Comparison of ENCODE assay signal across 20 cellular contexts in genomic region chr11:15839061-15839460, GRCh38.
"Had no signal": no experiment of that assay in that cellular context is flagged by ENCODE, and none has a peak within 500 bp of the region (broad histone marks: within the 10 kb centered on the region; RNA-seq: fewer than 3 reads in every experiment).

No MANE protein-coding gene starts in this region.

- H3K4me1 ChIP-seq: upper lobe of right lung, vagina had no signal

- H3K4me3 ChIP-seq: coronary artery, gastroesophageal sphincter, left ventricle myocardium inferior, lung, mucosa of descending colon, right atrium auricular region, sigmoid colon, tibial nerve, upper lobe of right lung, vagina had no signal

- DNase-seq: effector CD4-positive, alpha-beta T cell; endodermal cell; glutamatergic neuron; immature natural killer cell; left ventricle myocardium inferior; mucosa of descending colon; naive thymus-derived CD8-positive, alpha-beta T cell; posterior cingulate gyrus; sigmoid colon; small intestine; stimulated activated CD4-positive, alpha-beta T cell treated with anti-CD3 and anti-CD28 coated beads, Interleukin-4, amount 100 ng/mL, for 1 hour; stimulated activated CD8-positive, alpha-beta memory T cell treated with anti-CD3 and anti-CD28 coated beads, Interleukin-4, amount 100 ng/mL, for 48 hours; upper lobe of right lung had no signal

- H3K27me3 ChIP-seq: gastroesophageal sphincter, right atrium auricular region, tibial nerve, upper lobe of right lung, vagina had no signal

- H3K36me3 ChIP-seq: gastroesophageal sphincter, left ventricle myocardium inferior, right atrium auricular region, sigmoid colon, tibial nerve, upper lobe of right lung, vagina had no signal

- ATAC-seq: gastroesophageal sphincter; naive thymus-derived CD8-positive, alpha-beta T cell; stimulated activated effector memory CD8-positive, alpha-beta T cell treated with anti-CD3 and anti-CD28 coated beads, Interleukin-12 subunit alpha, Interleukin-12 subunit beta, amount 100 ng/mL, for 72 hours; upper lobe of right lung had no signal

- H3K27ac ChIP-seq: coronary artery, gastroesophageal sphincter, left ventricle myocardium inferior, right atrium auricular region, sigmoid colon, tibial nerve, upper lobe of right lung, vagina had no signal

- H3K9me3 ChIP-seq: gastroesophageal sphincter, left ventricle myocardium inferior, mucosa of descending colon, right atrium auricular region, tibial nerve, upper lobe of right lung, vagina had no signal
